In the genomic region with DNA sequence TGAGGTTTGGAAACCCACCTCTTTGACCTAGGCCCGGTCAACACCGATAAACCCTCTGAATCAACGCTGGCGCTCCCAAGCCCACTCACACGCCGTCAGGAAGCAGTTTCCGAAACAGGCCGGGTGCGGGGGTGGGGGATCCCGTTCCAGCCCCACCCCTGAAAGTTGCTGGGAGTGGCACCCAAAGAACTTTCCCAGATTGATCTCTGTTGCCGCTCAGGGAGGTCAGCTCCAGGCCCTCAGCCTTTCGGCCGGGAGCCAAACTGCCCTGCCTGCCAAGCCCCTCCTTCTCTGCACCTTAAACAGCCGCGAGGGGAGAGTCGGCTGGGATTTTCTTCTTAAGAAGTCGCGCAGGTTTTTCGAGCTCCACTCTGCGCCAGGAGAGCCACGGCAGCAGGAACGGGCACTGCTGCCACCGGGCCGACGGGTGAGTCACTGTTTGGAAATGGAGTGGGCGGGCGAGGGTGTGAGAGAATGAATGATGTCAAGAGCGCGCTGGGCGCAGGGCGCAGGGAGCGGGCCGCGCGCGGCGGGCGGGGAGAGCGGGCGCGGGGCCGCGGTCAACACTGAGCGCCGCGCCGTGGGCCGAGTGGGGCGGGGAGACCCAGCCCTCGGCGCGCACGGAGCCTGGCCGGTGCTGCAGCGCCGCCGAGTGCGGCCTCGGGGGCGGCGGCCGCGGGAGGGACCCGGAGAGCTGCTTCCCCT, we compare ENCODE assay signal across 1 cellular context.
TF ChIP-seq lines count a peak whose summit lies in the region.

A gene (plus strand): TSS at position 566 of the 705 bp plus-strand sequence. CDS start 70,622 bp downstream, outside the sequence.

TF ChIP-seq in SK-N-SH, 30 proteins besides CTCF, POLR2A, EP300 and RAD21 (continued from another document):
- TF ChIP-seq, protein P1, sequence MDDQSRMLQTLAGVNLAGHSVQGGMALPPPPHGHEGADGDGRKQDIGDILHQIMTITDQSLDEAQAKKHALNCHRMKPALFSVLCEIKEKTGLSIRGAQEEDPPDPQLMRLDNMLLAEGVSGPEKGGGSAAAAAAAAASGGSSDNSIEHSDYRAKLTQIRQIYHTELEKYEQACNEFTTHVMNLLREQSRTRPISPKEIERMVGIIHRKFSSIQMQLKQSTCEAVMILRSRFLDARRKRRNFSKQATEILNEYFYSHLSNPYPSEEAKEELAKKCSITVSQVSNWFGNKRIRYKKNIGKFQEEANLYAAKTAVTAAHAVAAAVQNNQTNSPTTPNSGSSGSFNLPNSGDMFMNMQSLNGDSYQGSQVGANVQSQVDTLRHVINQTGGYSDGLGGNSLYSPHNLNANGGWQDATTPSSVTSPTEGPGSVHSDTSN (IDR thresholded peaks at IDR 0.05) = peak; percentile 26; the same call in 1 of the 2 replicates
- TF ChIP-seq, protein P2, sequence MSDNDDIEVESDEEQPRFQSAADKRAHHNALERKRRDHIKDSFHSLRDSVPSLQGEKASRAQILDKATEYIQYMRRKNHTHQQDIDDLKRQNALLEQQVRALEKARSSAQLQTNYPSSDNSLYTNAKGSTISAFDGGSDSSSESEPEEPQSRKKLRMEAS (IDR thresholded peaks at IDR 0.05; ENCODE audit: low read depth) = no peak
- TF ChIP-seq, protein P3, sequence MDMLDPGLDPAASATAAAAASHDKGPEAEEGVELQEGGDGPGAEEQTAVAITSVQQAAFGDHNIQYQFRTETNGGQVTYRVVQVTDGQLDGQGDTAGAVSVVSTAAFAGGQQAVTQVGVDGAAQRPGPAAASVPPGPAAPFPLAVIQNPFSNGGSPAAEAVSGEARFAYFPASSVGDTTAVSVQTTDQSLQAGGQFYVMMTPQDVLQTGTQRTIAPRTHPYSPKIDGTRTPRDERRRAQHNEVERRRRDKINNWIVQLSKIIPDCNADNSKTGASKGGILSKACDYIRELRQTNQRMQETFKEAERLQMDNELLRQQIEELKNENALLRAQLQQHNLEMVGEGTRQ (IDR thresholded peaks at IDR 0.05; ENCODE audit: borderline replicate concordance, low read depth, low read length) = no peak
- TF ChIP-seq MXI1 (IDR thresholded peaks at IDR 0.05; ENCODE audit: low read depth, low read length) = no peak
- TF ChIP-seq, protein P4, sequence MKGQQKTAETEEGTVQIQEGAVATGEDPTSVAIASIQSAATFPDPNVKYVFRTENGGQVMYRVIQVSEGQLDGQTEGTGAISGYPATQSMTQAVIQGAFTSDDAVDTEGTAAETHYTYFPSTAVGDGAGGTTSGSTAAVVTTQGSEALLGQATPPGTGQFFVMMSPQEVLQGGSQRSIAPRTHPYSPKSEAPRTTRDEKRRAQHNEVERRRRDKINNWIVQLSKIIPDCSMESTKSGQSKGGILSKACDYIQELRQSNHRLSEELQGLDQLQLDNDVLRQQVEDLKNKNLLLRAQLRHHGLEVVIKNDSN (IDR thresholded peaks at IDR 0.05; ENCODE audit: borderline replicate concordance, low read depth) = no peak
- TF ChIP-seq, protein P5, sequence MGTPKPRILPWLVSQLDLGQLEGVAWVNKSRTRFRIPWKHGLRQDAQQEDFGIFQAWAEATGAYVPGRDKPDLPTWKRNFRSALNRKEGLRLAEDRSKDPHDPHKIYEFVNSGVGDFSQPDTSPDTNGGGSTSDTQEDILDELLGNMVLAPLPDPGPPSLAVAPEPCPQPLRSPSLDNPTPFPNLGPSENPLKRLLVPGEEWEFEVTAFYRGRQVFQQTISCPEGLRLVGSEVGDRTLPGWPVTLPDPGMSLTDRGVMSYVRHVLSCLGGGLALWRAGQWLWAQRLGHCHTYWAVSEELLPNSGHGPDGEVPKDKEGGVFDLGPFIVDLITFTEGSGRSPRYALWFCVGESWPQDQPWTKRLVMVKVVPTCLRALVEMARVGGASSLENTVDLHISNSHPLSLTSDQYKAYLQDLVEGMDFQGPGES (IDR thresholded peaks at IDR 0.05; ENCODE audit: low read depth, low read length) = no peak
- no peak for TF ChIP-seq TAF1 (IDR thresholded peaks at IDR 0.05; ENCODE audit: borderline replicate concordance, low read depth, low read length)
- TF ChIP-seq TEAD4 (IDR thresholded peaks at IDR 0.05; ENCODE audit: borderline replicate concordance, insufficient read depth) = no peak
- TF ChIP-seq SIN3A (IDR thresholded peaks at IDR 0.05; ENCODE audit: borderline replicate concordance, low read depth, low read length) = no peak
- TF ChIP-seq CHD2 (IDR thresholded peaks at IDR 0.05; ENCODE audit: low read length, partially characterized antibody) = no peak
- no peak for TF ChIP-seq EZH2phosphoT487 (IDR thresholded peaks at IDR 0.05; ENCODE audit: borderline replicate concordance, low read depth)
- no peak for TF ChIP-seq FOXM1 (IDR thresholded peaks at IDR 0.05; ENCODE audit: low read depth)
- TF ChIP-seq, protein P6, sequence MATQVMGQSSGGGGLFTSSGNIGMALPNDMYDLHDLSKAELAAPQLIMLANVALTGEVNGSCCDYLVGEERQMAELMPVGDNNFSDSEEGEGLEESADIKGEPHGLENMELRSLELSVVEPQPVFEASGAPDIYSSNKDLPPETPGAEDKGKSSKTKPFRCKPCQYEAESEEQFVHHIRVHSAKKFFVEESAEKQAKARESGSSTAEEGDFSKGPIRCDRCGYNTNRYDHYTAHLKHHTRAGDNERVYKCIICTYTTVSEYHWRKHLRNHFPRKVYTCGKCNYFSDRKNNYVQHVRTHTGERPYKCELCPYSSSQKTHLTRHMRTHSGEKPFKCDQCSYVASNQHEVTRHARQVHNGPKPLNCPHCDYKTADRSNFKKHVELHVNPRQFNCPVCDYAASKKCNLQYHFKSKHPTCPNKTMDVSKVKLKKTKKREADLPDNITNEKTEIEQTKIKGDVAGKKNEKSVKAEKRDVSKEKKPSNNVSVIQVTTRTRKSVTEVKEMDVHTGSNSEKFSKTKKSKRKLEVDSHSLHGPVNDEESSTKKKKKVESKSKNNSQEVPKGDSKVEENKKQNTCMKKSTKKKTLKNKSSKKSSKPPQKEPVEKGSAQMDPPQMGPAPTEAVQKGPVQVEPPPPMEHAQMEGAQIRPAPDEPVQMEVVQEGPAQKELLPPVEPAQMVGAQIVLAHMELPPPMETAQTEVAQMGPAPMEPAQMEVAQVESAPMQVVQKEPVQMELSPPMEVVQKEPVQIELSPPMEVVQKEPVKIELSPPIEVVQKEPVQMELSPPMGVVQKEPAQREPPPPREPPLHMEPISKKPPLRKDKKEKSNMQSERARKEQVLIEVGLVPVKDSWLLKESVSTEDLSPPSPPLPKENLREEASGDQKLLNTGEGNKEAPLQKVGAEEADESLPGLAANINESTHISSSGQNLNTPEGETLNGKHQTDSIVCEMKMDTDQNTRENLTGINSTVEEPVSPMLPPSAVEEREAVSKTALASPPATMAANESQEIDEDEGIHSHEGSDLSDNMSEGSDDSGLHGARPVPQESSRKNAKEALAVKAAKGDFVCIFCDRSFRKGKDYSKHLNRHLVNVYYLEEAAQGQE (IDR thresholded peaks at IDR 0.05; ENCODE audit: low read depth, low read length) = no peak
- TF ChIP-seq ELF1 (IDR thresholded peaks at IDR 0.05) = no peak
- TF ChIP-seq, protein P7, sequence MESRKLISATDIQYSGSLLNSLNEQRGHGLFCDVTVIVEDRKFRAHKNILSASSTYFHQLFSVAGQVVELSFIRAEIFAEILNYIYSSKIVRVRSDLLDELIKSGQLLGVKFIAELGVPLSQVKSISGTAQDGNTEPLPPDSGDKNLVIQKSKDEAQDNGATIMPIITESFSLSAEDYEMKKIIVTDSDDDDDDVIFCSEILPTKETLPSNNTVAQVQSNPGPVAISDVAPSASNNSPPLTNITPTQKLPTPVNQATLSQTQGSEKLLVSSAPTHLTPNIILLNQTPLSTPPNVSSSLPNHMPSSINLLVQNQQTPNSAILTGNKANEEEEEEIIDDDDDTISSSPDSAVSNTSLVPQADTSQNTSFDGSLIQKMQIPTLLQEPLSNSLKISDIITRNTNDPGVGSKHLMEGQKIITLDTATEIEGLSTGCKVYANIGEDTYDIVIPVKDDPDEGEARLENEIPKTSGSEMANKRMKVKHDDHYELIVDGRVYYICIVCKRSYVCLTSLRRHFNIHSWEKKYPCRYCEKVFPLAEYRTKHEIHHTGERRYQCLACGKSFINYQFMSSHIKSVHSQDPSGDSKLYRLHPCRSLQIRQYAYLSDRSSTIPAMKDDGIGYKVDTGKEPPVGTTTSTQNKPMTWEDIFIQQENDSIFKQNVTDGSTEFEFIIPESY (IDR thresholded peaks at IDR 0.05; ENCODE audit: borderline replicate concordance, low read depth) = no peak
TF ChIP-seq in SK-N-SH: peak in this region for 3.
